ENCODE assay signal across 8 cellular contexts in genomic region chr9:20622330-20623020, GRCh38. TPM values are rescaled to one million over a fixed set of nuclear protein-coding genes. Genes with fewer than 3 reads are reported as not detected.
DNase-seq lines count a peak whose midpoint lies in the region; ATAC-seq lines count a peak whose summit lies in the region.

TSS of gene MLLT3 (minus strand) at chr9:20622499.

- H3K9me3 Mint-ChIP-seq in CD4-positive, CD25-positive, alpha-beta regulatory T cell: peaks cover 0 to 5% (median 0%) of the 10 kb centered on the region in 7 donors
- no peaks in the 10 kb centered on the region for H3K9me3 Mint-ChIP-seq in effector memory CD8-positive, alpha-beta T cell

- H3K4me3 Mint-ChIP-seq in CD4-positive, CD25-positive, alpha-beta regulatory T cell: peak within 1 kb of the TSS; percentile 90 to 99 (median 98)
- H3K4me3 Mint-ChIP-seq in effector memory CD8-positive, alpha-beta T cell: peak within 1 kb of the TSS; percentile 86 to 89

- H2AK5ac ChIP-seq in mesenchymal stem cell (ENCODE audit: low read length, severe bottlenecking): no peak within 1 kb of the TSS

- under 1% methylated on average over 35 of the region's 41 CpGs for WGBS in mesenchymal stem cell

- H2BK120ac ChIP-seq in mesenchymal stem cell (ENCODE audit: low read depth, low read length): no peak within 1 kb of the TSS

- H2BK5ac ChIP-seq in mesenchymal stem cell (ENCODE audit: low read depth, low read length, poor library complexity, severe bottlenecking): no peak within 1 kb of the TSS

- peaks cover 19% of the 10 kb centered on the region for H3K27me3 Mint-ChIP-seq in CD4-positive, CD25-positive, alpha-beta regulatory T cell
- H3K27me3 Mint-ChIP-seq in effector memory CD8-positive, alpha-beta T cell: no peaks in the 10 kb centered on the region

- POLR2A ChIA-PET in activated CD8-positive, alpha-beta memory T cell treated with anti-CD3 and anti-CD28 coated beads for 36 hours (lab: Charles Lee): interaction anchor here (0.6 to 2.4 kb wide), 17 partner anchors 9 to 1428 kb away, joined by 3 to 33 read pairs (median 5); partner anchors contain the start of genes FOCAD and HACD4

- peaks cover 1% of the 10 kb centered on the region for H3K79me1 ChIP-seq in mesenchymal stem cell (replicated peaks; ENCODE audit: low read length, poor library complexity, severe bottlenecking)

- CTCF ChIA-PET in activated CD8-positive, alpha-beta memory T cell treated with anti-CD3 and anti-CD28 coated beads for 36 hours (lab: Charles Lee): interaction anchor here (0.5 to 1.8 kb wide), 13 partner anchors 43 to 1308 kb away, joined by 3 to 7 read pairs (median 4); partner anchors contain the start of gene FOCAD

- peak within 1 kb of the TSS; percentile 98 for H3K4me3 ChIP-seq in CD4-positive, CD25-positive, alpha-beta regulatory T cell (ENCODE audit: low read depth, low read length)
- H3K4me3 ChIP-seq in mesenchymal stem cell (ENCODE audit: insufficient read depth in 1 of 2, low read depth in 1 of 2, low read length in 2 of 2): peak within 1 kb of the TSS; percentile 72 to 96

- H3K36me3 ChIP-seq in CD4-positive, CD25-positive, alpha-beta regulatory T cell (ENCODE audit: control insufficient read depth, insufficient read depth, low read length): no peaks in the 10 kb centered on the region
- H3K36me3 ChIP-seq in mesenchymal stem cell (ENCODE audit: control insufficient read depth in 1 of 2, insufficient read depth in 2 of 2, low read depth in 1 of 2, low read length in 2 of 2): no peaks in the 10 kb centered on the region

- peaks cover 4% of the 10 kb centered on the region for H3K36me3 Mint-ChIP-seq in CD4-positive, CD25-positive, alpha-beta regulatory T cell
- peaks cover 34% of the 10 kb centered on the region for H3K36me3 Mint-ChIP-seq in effector memory CD8-positive, alpha-beta T cell (ENCODE audit: insufficient read depth)

- H3K9me3 ChIP-seq in CD4-positive, CD25-positive, alpha-beta regulatory T cell (ENCODE audit: control insufficient read depth in 2 of 2, low read length in 2 of 2): no peaks in the 10 kb centered on the region
- H3K9me3 ChIP-seq in mesenchymal stem cell (ENCODE audit: control insufficient read depth, low read length): no peaks in the 10 kb centered on the region

- peak within 1 kb of the TSS; percentile 19 for H4K8ac ChIP-seq in mesenchymal stem cell (ENCODE audit: low read length)

- peak within 1 kb of the TSS; percentile 66 to 93 for H3K23ac ChIP-seq in mesenchymal stem cell (ENCODE audit: low read length in 2 of 2)

- DNase-seq in CD4-positive, CD25-positive, alpha-beta regulatory T cell: peak; percentile 95 to 98 (median 97)
- DNase-seq in NCI-H82 (lab: John Stamatoyannopoulos, UW): peak; percentile 97
- DNase-seq in effector memory CD8-positive, alpha-beta T cell: peak; percentile 95
- peak; percentile 96 for DNase-seq in mesenchymal stem cell
- peak; percentile 91 for DNase-seq in stimulated activated CD8-positive, alpha-beta memory T cell treated with anti-CD3 and anti-CD28 coated beads, Interleukin-12 subunit alpha, Interleukin-12 subunit beta, amount 100 ng/mL, for 24 hours (ENCODE audit: extremely low read depth)

- peak within 1 kb of the TSS; percentile 91 for H2BK15ac ChIP-seq in mesenchymal stem cell (ENCODE audit: low read depth, poor library complexity, severe bottlenecking)

- H3K4ac ChIP-seq in mesenchymal stem cell (ENCODE audit: low read depth in 1 of 2, low read length in 2 of 2): peak within 1 kb of the TSS; percentile 74 to 84

- H3K4me1 Mint-ChIP-seq in CD4-positive, CD25-positive, alpha-beta regulatory T cell: peaks cover 20 to 49% (median 37%) of the 10 kb centered on the region in 4 donors
- H3K4me1 Mint-ChIP-seq in effector memory CD8-positive, alpha-beta T cell (ENCODE audit: low read depth in 2 of 2): peaks cover 32 to 44% of the 10 kb centered on the region in 2 donors

- H4K91ac ChIP-seq in mesenchymal stem cell (ENCODE audit: low read length): no peak within 1 kb of the TSS

- H3K14ac ChIP-seq in mesenchymal stem cell (ENCODE audit: low read length in 2 of 2): peak within 1 kb of the TSS in 1 of 2 experiments; percentile 88

- peaks cover 49% of the 10 kb centered on the region for H3K4me1 ChIP-seq in CD4-positive, CD25-positive, alpha-beta regulatory T cell (ENCODE audit: control insufficient read depth, insufficient read depth, low read length, poor library complexity, severe bottlenecking)
- peaks cover 3% of the 10 kb centered on the region for H3K4me1 ChIP-seq in mesenchymal stem cell (ENCODE audit: control insufficient read depth, insufficient read depth, low read depth, low read length)

- no peaks in the 10 kb centered on the region for H3K27me3 ChIP-seq in CD4-positive, CD25-positive, alpha-beta regulatory T cell (ENCODE audit: control insufficient read depth, insufficient read depth, low read length)
- H3K27me3 ChIP-seq in mesenchymal stem cell (ENCODE audit: control insufficient read depth in 1 of 2, insufficient read depth in 1 of 2, low read length in 2 of 2): no peaks in the 10 kb centered on the region

- H3K27ac ChIP-seq in CD4-positive, CD25-positive, alpha-beta regulatory T cell (ENCODE audit: insufficient read depth, low read length, poor library complexity, severe bottlenecking): peak within 1 kb of the TSS; percentile 87
- peak within 1 kb of the TSS; percentile 71 for H3K27ac ChIP-seq in mesenchymal stem cell (ENCODE audit: low read length, poor library complexity, severe bottlenecking)

- peak; percentile 77 to 81 for ATAC-seq in CD4-positive, CD25-positive, alpha-beta regulatory T cell (ENCODE audit: low read depth in 2 of 2)
- peak; percentile 67 for ATAC-seq in GM19438 (IDR thresholded peaks at IDR 0.05; ENCODE audit: low read depth, unreplicated experiment)
- ATAC-seq in HG03571 (IDR thresholded peaks at IDR 0.05; ENCODE audit: unreplicated experiment): peak; percentile 76
- peak; percentile 75 for ATAC-seq in effector memory CD8-positive, alpha-beta T cell (replicated peaks)

- peak within 1 kb of the TSS; percentile 90 for H3K9ac ChIP-seq in mesenchymal stem cell (ENCODE audit: low read length)

- peak within 1 kb of the TSS; percentile 84 for H3K4me2 ChIP-seq in mesenchymal stem cell (ENCODE audit: low read length, poor library complexity, severe bottlenecking)

- peak within 1 kb of the TSS; percentile 92 to 95 for H3K18ac ChIP-seq in mesenchymal stem cell (ENCODE audit: low read depth in 1 of 2, low read length in 2 of 2)

- peak within 1 kb of the TSS; percentile 94 to 100 (median 99) for H3K27ac Mint-ChIP-seq in CD4-positive, CD25-positive, alpha-beta regulatory T cell
- H3K27ac Mint-ChIP-seq in effector memory CD8-positive, alpha-beta T cell: peak within 1 kb of the TSS; percentile 94 to 95

- H2BK12ac ChIP-seq in mesenchymal stem cell (ENCODE audit: low read length in 2 of 2): peak within 1 kb of the TSS in 1 of 2 experiments; percentile 10

- peak within 1 kb of the TSS; percentile 88 for H2AFZ ChIP-seq in mesenchymal stem cell (ENCODE audit: low read depth, low read length)

RNA-seq across cellular contexts. Expression of gene MLLT3, which starts in this region (rescaled TPM):
- 63.2 TPM for total RNA-seq in CD4-positive, CD25-positive, alpha-beta regulatory T cell
- polyA plus RNA-seq in CD4-positive, CD25-positive, alpha-beta regulatory T cell: 10 to 100 TPM; 37.6 to 51.8 (median 48.5) TPM
- 10 to 100 TPM; 41.5 to 41.8 TPM for total RNA-seq in activated CD8-positive, alpha-beta memory T cell treated with anti-CD3 and anti-CD28 coated beads for 36 hours
- polyA plus RNA-seq in mesenchymal stem cell (2013, experiment 1 of 2): 8.1 TPM
- polyA plus RNA-seq in mesenchymal stem cell (2013, experiment 2 of 2): 8.7 TPM

Comparison
In these comparisons a context has a peak if more than half of its experiments do, and no peak if none do; other contexts are left out.
1. Peak in every context shown above with its lines: DNase-seq, ATAC-seq, H3K4me3 ChIP-seq and H3K27ac ChIP-seq.